ENCODE assay signal across 8 cellular contexts in genomic region chr11:76807206-76807875, GRCh38. TPM values are rescaled to one million over a fixed set of nuclear protein-coding genes. Genes with fewer than 3 reads are reported as not detected.
A peak's percentile ranks its signal among the peaks of the same experiment; 100 is the strongest.
DNase-seq lines count a peak whose midpoint lies in the region; ATAC-seq and TF ChIP-seq lines count a peak whose summit lies in the region.

No MANE protein-coding gene starts in this region.

- H4K91ac ChIP-seq in H9 (ENCODE audit: insufficient read length, low read depth, low read length), result no peak overlapping the region

- H3K56ac ChIP-seq in H9 (ENCODE audit: insufficient read length, low read depth, low read length), result no peak overlapping the region

- intact Hi-C loops in right lobe of liver (cut with DNase I), result loop anchor here in 1 of 2 donors (10.0 kb wide), 1 partner anchor 227 kb away; the partner anchor contains the start of gene B3GNT6

- H3K4me1 ChIP-seq in H9 (ENCODE audit: insufficient read depth, low read length), result no peaks in the 10 kb centered on the region
- H3K4me1 ChIP-seq in right lobe of liver, result peaks cover 0 to 24% (median 9%) of the 10 kb centered on the region in 4 donors

- peaks cover under 1 to 5% (median 1%) of the 10 kb centered on the region in 3 experiments; a peak in 3 of 7 replicates for H3K36me3 Mint-ChIP-seq in H9 (ENCODE audit: insufficient read depth in 1 of 3, low read depth in 3 of 3)

- H2AFZ ChIP-seq in H9 (ENCODE audit: low read length), result no peak overlapping the region

- no peak overlapping the region for H4K8ac ChIP-seq in H9 (replicated peaks; ENCODE audit: insufficient read length, low read depth, low read length)

- H3K27ac ChIP-seq in H9 (ENCODE audit: insufficient read length, low read depth, low read length) (no peak overlapping the region), coronary artery (peak overlapping the region in 1 of 2 donors; percentile 51), right lobe of liver (peak overlapping the region in 1 of 3 donors; percentile 12)

- no peak overlapping the region for H3T11ph ChIP-seq in H9 (ENCODE audit: low read length)

- no peak for TF ChIP-seq POLR2A in right lobe of liver (IDR thresholded peaks at IDR 0.05)

- no peak overlapping the region for H2BK15ac ChIP-seq in H9 (ENCODE audit: low read depth, low read length)

- H3K27me3 ChIP-seq in H9 (ENCODE audit: insufficient read depth, low read length) (no peaks in the 10 kb centered on the region), right lobe of liver (no peaks in the 10 kb centered on the region)

- H2BK5ac ChIP-seq in H9 (ENCODE audit: insufficient read length, low read length), result no peak overlapping the region

- no peak overlapping the region for H2BK12ac ChIP-seq in H9 (ENCODE audit: insufficient read length, low read depth, low read length)

- H3K9ac ChIP-seq in H9 (ENCODE audit: extremely low read depth, insufficient read length, low read length), result no peak overlapping the region

- no peak overlapping the region; a peak in 1 of 7 replicates for H3K27ac Mint-ChIP-seq in H9

- H4K20me1 ChIP-seq in H9 (ENCODE audit: control insufficient read depth, insufficient read depth, insufficient read length), result no peaks in the 10 kb centered on the region

- no peak overlapping the region for H4K5ac ChIP-seq in H9 (ENCODE audit: insufficient read length, low read depth, low read length)

- no peak overlapping the region for H2BK120ac ChIP-seq in H9 (ENCODE audit: low read depth, low read length, poor library complexity, severe bottlenecking)

- no peak overlapping the region for H3K18ac ChIP-seq in H9 (ENCODE audit: insufficient read length, low read depth, low read length)

- no peak overlapping the region for H3K4ac ChIP-seq in H9 (ENCODE audit: low read depth, low read length)

- H3K4me1 Mint-ChIP-seq in H9, result peaks cover 23 to 39% of the 10 kb centered on the region in 2 experiments

- peaks cover 1 to 12% of the 10 kb centered on the region in 2 experiments; a peak in 4 of 5 replicates for H3K9me3 Mint-ChIP-seq in H9

- H3K9me3 ChIP-seq in H9 (ENCODE audit: control insufficient read depth, low read depth, low read length) (no peaks in the 10 kb centered on the region), right lobe of liver (no peaks in the 10 kb centered on the region)

- H3K23me2 ChIP-seq in H9 (ENCODE audit: insufficient read length, low read depth, low read length, poor library complexity, severe bottlenecking), result no peaks in the 10 kb centered on the region

- H3K36me3 ChIP-seq in right lobe of liver, result no peaks in the 10 kb centered on the region

- DNase-seq in C1 segment of cervical spinal cord (lab: John Stamatoyannopoulos, UW) (peak in 11 of 14 donors; percentile 39 to 78 (median 57)), H9 (peak; percentile 91), NCI-H526 (lab: John Stamatoyannopoulos, UW) (peak; percentile 62 to 92), coronary artery (ENCODE audit: low spot score) (peak; percentile 94), right lobe of liver (peak; percentile 82 to 88 (median 85))
- DNase-seq in activated CD4-positive, alpha-beta T cell treated with anti-CD3 and anti-CD28 coated beads for 4 hours, result peak; percentile 56 to 64
- peak in 2 of 3 donors; percentile 27 to 65 for DNase-seq in stimulated activated CD4-positive, alpha-beta T cell treated with anti-CD3 and anti-CD28 coated beads, TNF-alpha, amount 100 ng/mL, for 1 hour (ENCODE audit: low read depth in 3 of 3, low spot score in 1 of 3)

- H3K4me3 ChIP-seq in coronary artery (peak overlapping the region; percentile 51), right lobe of liver (no peak overlapping the region)

- H3K4me3 Mint-ChIP-seq in H9, result peak overlapping the region in 1 of 2 experiments; percentile 10; a peak in 1 of 5 replicates

- H3K79me1 ChIP-seq in H9 (ENCODE audit: insufficient read depth, low read depth, low read length, poor library complexity, severe bottlenecking), result no peaks in the 10 kb centered on the region

- H3K27me3 Mint-ChIP-seq in H9 (ENCODE audit: low read depth), result peaks cover 3% of the 10 kb centered on the region

- no peak overlapping the region for H3K23ac ChIP-seq in H9 (ENCODE audit: insufficient read length, low read depth, low read length)

- peak; percentile 66 to 77 (median 74) for ATAC-seq in right lobe of liver
- no peak for ATAC-seq in GM19397 (IDR thresholded peaks at IDR 0.05; ENCODE audit: unreplicated experiment)

- no peak overlapping the region for H3K4me2 ChIP-seq in H9 (ENCODE audit: insufficient read depth, insufficient read length, low read length)

- H3K79me2 ChIP-seq in H9 (ENCODE audit: insufficient read depth, low read length), result no peaks in the 10 kb centered on the region

- no peak overlapping the region for H3K14ac ChIP-seq in H9 (ENCODE audit: insufficient read depth, low read length)

- no peak overlapping the region for H2AK5ac ChIP-seq in H9 (ENCODE audit: insufficient read length, low read length)

- H2BK20ac ChIP-seq in H9 (ENCODE audit: low read depth, low read length, poor library complexity, severe bottlenecking), result no peak overlapping the region

- TF ChIP-seq CTCF in H9 (conservative IDR thresholded peaks at IDR 0.05), result peak; percentile 89
- peak; percentile 66 for TF ChIP-seq CTCF in coronary artery (IDR thresholded peaks at IDR 0.05)
- TF ChIP-seq CTCF in right lobe of liver (IDR thresholded peaks at IDR 0.05), result peak; percentile 63 to 85 (median 76)

- WGBS in H9 (ENCODE audit: extremely low coverage, insufficient read length, low lambda C conversion rate), result no CpG with 5 or more reads among the region's 19 CpGs
- 6% methylated on average over 12 of the region's 19 CpGs for WGBS in right lobe of liver (ENCODE audit: insufficient coverage, low coverage, low lambda C conversion rate, missing lambda C conversion rate)

RNA-seq across cellular contexts. Expression of gene TSKU, which starts 24.2 kb away (rescaled TPM):
- total RNA-seq in H9 (2021), result 25.4 and 27.4 TPM in 2 replicates
- 1,000 to 10,000 TPM in 1 of 6 experiments, 100 to 1,000 TPM in 4, 10 to 100 TPM in 1; 66.1 to 1,026 (median 278) TPM for total RNA-seq in right lobe of liver

RNA-seq across cellular contexts. Expression of gene ACER3, which starts 53.4 kb away (rescaled TPM):
- 14.7 and 17.2 TPM in 2 replicates for total RNA-seq in H9 (2021)
- 10 to 100 TPM in 2 of 6 experiments, 1 to 10 TPM in 4; 5.1 to 11.6 (median 7.3) TPM for total RNA-seq in right lobe of liver
